ENCODE assay signal across 28 cellular contexts in the genomic region with DNA sequence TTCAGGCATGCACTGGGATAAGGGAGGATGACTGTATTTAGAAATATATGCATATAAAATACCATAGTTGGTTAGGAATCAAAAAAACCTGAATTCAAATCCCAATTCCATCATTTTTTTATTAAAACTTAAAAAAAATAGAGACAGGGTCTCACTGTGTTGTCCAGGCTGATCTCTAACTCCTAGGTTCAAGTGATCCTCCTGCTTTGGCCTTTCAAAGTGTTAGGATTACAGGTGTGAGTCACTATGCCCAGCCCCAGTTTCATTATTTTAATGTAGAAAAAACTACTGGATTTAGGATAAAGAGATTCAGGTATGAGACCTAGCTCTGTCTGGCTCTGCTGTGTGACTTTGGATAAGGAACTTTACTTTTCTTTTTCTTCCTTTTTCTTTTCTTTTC.
"Had no signal": no experiment of that assay in that cellular context is flagged by ENCODE, and none has a peak within 500 bp of the region (broad histone marks: within the 10 kb centered on the region; RNA-seq: fewer than 3 reads in every experiment).

No MANE protein-coding gene starts in this region.

- FAIRE-seq: endometrium, endothelial cell of umbilical vein, frontal cortex had no signal

- DNase-seq: colonic mucosa; cortex of kidney; dermis blood vessel endothelial cell; dorsolateral prefrontal cortex; effector CD4-positive, alpha-beta T cell; effector CD8-positive, alpha-beta T cell; effector memory CD4-positive, alpha-beta T cell; effector memory CD8-positive, alpha-beta T cell; endodermal cell; erythroblast; esophagus squamous epithelium; foreskin fibroblast; foreskin keratinocyte; foreskin melanocyte; gastrocnemius medialis; glutamatergic neuron; head of caudate nucleus; heart left ventricle; heart right ventricle had no signal

- H3K4me3 ChIP-seq: colonic mucosa, coronary artery, dorsolateral prefrontal cortex, esophagus squamous epithelium, gastrocnemius medialis, gastroesophageal sphincter, heart left ventricle, heart right ventricle, hepatocyte had no signal

- H3K27me3 ChIP-seq: colonic mucosa, dorsolateral prefrontal cortex, esophagus squamous epithelium, foreskin keratinocyte, gastrocnemius medialis, gastroesophageal sphincter, heart left ventricle, heart right ventricle, hepatocyte had no signal

- H3K27ac Mint-ChIP-seq: dendritic cell treated with granulocyte-macrophage colony-stimulating factor and Interleukin-4, amounts not matched to agents 40 ng/mL and 50 ng/mL, for 4 days; effector memory CD8-positive, alpha-beta T cell; endodermal cell had no signal

- H3K4me2 ChIP-seq: hepatocyte had no signal

- H3K9me3 Mint-ChIP-seq: dendritic cell treated with granulocyte-macrophage colony-stimulating factor and Interleukin-4, amounts not matched to agents 40 ng/mL and 50 ng/mL, for 4 days; effector memory CD8-positive, alpha-beta T cell; endodermal cell had no signal

- H3K36me3 ChIP-seq: colonic mucosa, esophagus squamous epithelium, gastrocnemius medialis, gastroesophageal sphincter, heart left ventricle, heart right ventricle had no signal

- H3K4me3 Mint-ChIP-seq: dendritic cell treated with granulocyte-macrophage colony-stimulating factor and Interleukin-4, amounts not matched to agents 40 ng/mL and 50 ng/mL, for 4 days; effector memory CD8-positive, alpha-beta T cell; endodermal cell had no signal

- H3K27me3 Mint-ChIP-seq: dendritic cell treated with granulocyte-macrophage colony-stimulating factor and Interleukin-4, amounts not matched to agents 40 ng/mL and 50 ng/mL, for 4 days; effector memory CD8-positive, alpha-beta T cell had no signal

- H3K27ac ChIP-seq: colonic mucosa, coronary artery, dorsolateral prefrontal cortex, epithelial cell of prostate, esophagus squamous epithelium, foreskin keratinocyte, hepatocyte had no signal

- H2AFZ ChIP-seq: hepatocyte had no signal

- H3K9me3 ChIP-seq: colonic mucosa, esophagus squamous epithelium, gastrocnemius medialis, gastroesophageal sphincter, heart left ventricle, heart right ventricle had no signal

- ATAC-seq: effector memory CD8-positive, alpha-beta T cell; esophagus mucosa; foreskin keratinocyte; gastrocnemius medialis; gastroesophageal sphincter; heart left ventricle; heart right ventricle had no signal
